31 cellular contexts compared by ENCODE assay signal in the genomic region with DNA sequence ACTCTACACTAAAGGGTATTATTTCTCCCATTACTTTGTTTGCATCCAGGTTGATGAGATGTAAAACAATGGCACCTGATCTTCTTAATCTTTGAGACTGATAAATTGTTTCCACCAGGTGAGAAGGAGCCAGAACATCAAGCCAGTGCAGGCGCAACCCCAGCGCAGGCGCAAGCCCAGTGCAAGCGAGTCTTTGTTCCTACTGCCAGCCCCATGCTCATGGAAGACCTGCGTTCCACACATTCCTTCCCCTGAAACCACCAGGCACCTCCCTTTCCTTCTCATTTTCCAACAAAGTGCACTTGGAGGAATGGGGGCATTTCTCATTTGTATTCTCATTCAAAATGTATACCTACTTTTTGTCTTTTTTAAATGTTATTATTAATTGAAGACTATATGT.
"Had no signal": no experiment of that assay in that cellular context is flagged by ENCODE, and none has a peak within 500 bp of the region (broad histone marks: within the 10 kb centered on the region; RNA-seq: fewer than 3 reads in every experiment).

No MANE protein-coding gene starts in this region.

- ATAC-seq: gastroesophageal sphincter; mucosa of descending colon; natural killer cell treated with Interleukin-12 subunit alpha and Interleukin-12 subunit beta and Interleukin-15 and Interleukin-18, amount 100 ng/mL, for 72 hours; stimulated activated naive B cell treated with anti-CD40 and anti-IgM and Interleukin-4, amounts not matched to agents 10 μg/mL and 1 μg/mL and 100 μg/mL, for 72 hours; upper lobe of right lung had no signal

- H3K27me3 ChIP-seq: brain microvascular endothelial cell, gastroesophageal sphincter, stomach, tibial artery, upper lobe of right lung had no signal

- H3K4me1 Mint-ChIP-seq: activated CD4-positive, alpha-beta T cell treated with anti-CD3 and anti-CD28 coated beads, Interleukin-2, amount 10 ng/mL, durations not matched to agents 7 days and 5 days; activated naive CD4-positive, alpha-beta T cell treated with anti-CD3 and anti-CD28 coated beads, Interleukin-2, amount 10 ng/mL, durations not matched to agents 7 days and 5 days; activated naive CD8-positive, alpha-beta T cell treated with anti-CD3 and anti-CD28 coated beads, Interleukin-2, amount 10 ng/mL, durations not matched to agents 7 days and 5 days; memory B cell; stimulated activated naive B cell treated with anti-CD40 and anti-IgM and Interleukin-4, amounts not matched to agents 10 μg/mL and 1 μg/mL and 100 μg/mL, for 72 hours had no signal

- H3K27ac Mint-ChIP-seq: activated CD4-positive, alpha-beta memory T cell treated with anti-CD3 and anti-CD28 coated beads, Interleukin-2, amount 10 ng/mL, durations not matched to agents 7 days and 5 days; activated CD4-positive, alpha-beta T cell treated with anti-CD3 and anti-CD28 coated beads, Interleukin-2, amount 10 ng/mL, durations not matched to agents 7 days and 5 days; activated naive CD4-positive, alpha-beta T cell treated with anti-CD3 and anti-CD28 coated beads, Interleukin-2, amount 10 ng/mL, durations not matched to agents 7 days and 5 days; activated naive CD8-positive, alpha-beta T cell treated with anti-CD3 and anti-CD28 coated beads, Interleukin-2, amount 10 ng/mL, durations not matched to agents 7 days and 5 days; activated T-cell treated with anti-CD3 and anti-CD28 coated beads, Interleukin-2, amount 50 U/mL, for 24 hours; memory B cell; natural killer cell treated with Interleukin-12 subunit alpha and Interleukin-12 subunit beta and Interleukin-15 and Interleukin-18, amount 100 ng/mL, for 72 hours; progenitor cell of endocrine pancreas; stimulated activated naive B cell treated with anti-CD40 and anti-IgM and Interleukin-4, amounts not matched to agents 10 μg/mL and 1 μg/mL and 100 μg/mL, for 72 hours had no signal

- H3K9me3 Mint-ChIP-seq: activated CD4-positive, alpha-beta memory T cell treated with anti-CD3 and anti-CD28 coated beads, Interleukin-2, amount 10 ng/mL, durations not matched to agents 7 days and 5 days; activated CD4-positive, alpha-beta T cell treated with anti-CD3 and anti-CD28 coated beads, Interleukin-2, amount 10 ng/mL, durations not matched to agents 7 days and 5 days; activated naive CD4-positive, alpha-beta T cell treated with anti-CD3 and anti-CD28 coated beads, Interleukin-2, amount 10 ng/mL, durations not matched to agents 7 days and 5 days; activated naive CD8-positive, alpha-beta T cell treated with anti-CD3 and anti-CD28 coated beads, Interleukin-2, amount 10 ng/mL, durations not matched to agents 7 days and 5 days; activated T-cell treated with anti-CD3 and anti-CD28 coated beads, Interleukin-2, amount 50 U/mL, for 24 hours; memory B cell; natural killer cell treated with Interleukin-12 subunit alpha and Interleukin-12 subunit beta and Interleukin-15 and Interleukin-18, amount 100 ng/mL, for 72 hours; stimulated activated naive B cell treated with anti-CD40 and anti-IgM and Interleukin-4, amounts not matched to agents 10 μg/mL and 1 μg/mL and 100 μg/mL, for 72 hours had no signal

- DNase-seq: activated CD4-positive, alpha-beta memory T cell treated with anti-CD3 and anti-CD28 coated beads, Interleukin-2, amount 10 ng/mL, durations not matched to agents 7 days and 5 days; activated CD4-positive, alpha-beta T cell treated with anti-CD3 and anti-CD28 coated beads, Interleukin-2, amount 10 ng/mL, durations not matched to agents 7 days and 5 days; activated CD4-positive, CD25-positive, alpha-beta regulatory T cell treated with anti-CD3 and anti-CD28 coated beads, Interleukin-2, amount 50 U/mL, for 72 hours; activated CD8-positive, alpha-beta memory T cell treated with anti-CD3 and anti-CD28 coated beads, Interleukin-2, amount 50 U/mL, for 48 hours; activated gamma-delta T cell; activated naive CD4-positive, alpha-beta T cell treated with anti-CD3 and anti-CD28 coated beads, Interleukin-2, amount 10 ng/mL, durations not matched to agents 7 days and 5 days; activated naive CD8-positive, alpha-beta T cell treated with anti-CD3 and anti-CD28 coated beads, Interleukin-2, amount 10 ng/mL, durations not matched to agents 7 days and 5 days; activated T-cell treated with anti-CD3 and anti-CD28 coated beads, Interleukin-2, amount 50 U/mL, for 24 hours; amniotic stem cell; brain microvascular endothelial cell; central memory CD4-positive, alpha-beta T cell; dermis blood vessel endothelial cell; effector CD4-positive, alpha-beta T cell; head of caudate nucleus; hippocampal formation; kidney; mucosa of descending colon; retina; stimulated activated CD4-positive, alpha-beta T cell treated with anti-CD3 and anti-CD28 coated beads, Interleukin-15, amount 100 ng/mL, for 24 hours; stimulated activated CD4-positive, alpha-beta T cell treated with anti-CD3 and anti-CD28 coated beads, Interleukin-2, amount 100 ng/mL, for 24 hours; stimulated activated naive B cell treated with anti-CD40 and anti-IgM and Interleukin-4, amounts not matched to agents 10 μg/mL and 1 μg/mL and 100 μg/mL, for 72 hours; stomach; T1000; tibial artery; upper lobe of right lung had no signal

- H3K36me3 ChIP-seq: brain microvascular endothelial cell, gastroesophageal sphincter, neutrophil, stomach, tibial artery, upper lobe of right lung had no signal

- H3K36me3 Mint-ChIP-seq: activated naive CD4-positive, alpha-beta T cell treated with anti-CD3 and anti-CD28 coated beads, Interleukin-2, amount 10 ng/mL, durations not matched to agents 7 days and 5 days; activated naive CD8-positive, alpha-beta T cell treated with anti-CD3 and anti-CD28 coated beads, Interleukin-2, amount 10 ng/mL, durations not matched to agents 7 days and 5 days; memory B cell; natural killer cell treated with Interleukin-12 subunit alpha and Interleukin-12 subunit beta and Interleukin-15 and Interleukin-18, amount 100 ng/mL, for 72 hours; stimulated activated naive B cell treated with anti-CD40 and anti-IgM and Interleukin-4, amounts not matched to agents 10 μg/mL and 1 μg/mL and 100 μg/mL, for 72 hours had no signal

- H3K4me3 ChIP-seq: gastroesophageal sphincter, mucosa of descending colon, smooth muscle cell, stomach, tibial artery, upper lobe of right lung had no signal

- H3K27ac ChIP-seq: brain microvascular endothelial cell, gastroesophageal sphincter, neutrophil, stomach, tibial artery, upper lobe of right lung had no signal

- H3K4me2 ChIP-seq: smooth muscle cell had no signal

- H3K4me1 ChIP-seq: gastroesophageal sphincter, upper lobe of right lung had no signal

- H3K4me3 Mint-ChIP-seq: activated CD4-positive, alpha-beta memory T cell treated with anti-CD3 and anti-CD28 coated beads, Interleukin-2, amount 10 ng/mL, durations not matched to agents 7 days and 5 days; activated CD4-positive, alpha-beta T cell treated with anti-CD3 and anti-CD28 coated beads, Interleukin-2, amount 10 ng/mL, durations not matched to agents 7 days and 5 days; activated naive CD4-positive, alpha-beta T cell treated with anti-CD3 and anti-CD28 coated beads, Interleukin-2, amount 10 ng/mL, durations not matched to agents 7 days and 5 days; activated naive CD8-positive, alpha-beta T cell treated with anti-CD3 and anti-CD28 coated beads, Interleukin-2, amount 10 ng/mL, durations not matched to agents 7 days and 5 days; activated T-cell treated with anti-CD3 and anti-CD28 coated beads, Interleukin-2, amount 50 U/mL, for 24 hours; memory B cell; natural killer cell treated with Interleukin-12 subunit alpha and Interleukin-12 subunit beta and Interleukin-15 and Interleukin-18, amount 100 ng/mL, for 72 hours; stimulated activated naive B cell treated with anti-CD40 and anti-IgM and Interleukin-4, amounts not matched to agents 10 μg/mL and 1 μg/mL and 100 μg/mL, for 72 hours had no signal
